In genomic region chr5:139294372-139295165, GRCh38 we compare ENCODE assay signal across 8 cellular contexts. TPM values are rescaled to one million over a fixed set of nuclear protein-coding genes. Genes with fewer than 3 reads are reported as not detected.
DNase-seq lines count a peak whose midpoint lies in the region; ATAC-seq and TF ChIP-seq lines count a peak whose summit lies in the region.

No MANE protein-coding gene starts in this region.

- peak overlapping the region; percentile 87 to 98 (median 96) for H3K4me3 ChIP-seq in adrenal gland
- peak overlapping the region; percentile 64 to 98 (median 88) for H3K4me3 ChIP-seq in heart left ventricle
- H3K4me3 ChIP-seq in vagina = peak overlapping the region; percentile 88 to 96

- peak; percentile 32 for ATAC-seq in GM21619 (IDR thresholded peaks at IDR 0.05; ENCODE audit: unreplicated experiment)
- peak in 3 of 4 donors; percentile 47 to 65 (median 57) for ATAC-seq in heart left ventricle

- intact Hi-C loops in adrenal gland (cut with DNase I) (no loop called here), heart left ventricle (cut with DNase I) (loop anchor here in 7 of 10 donors (5.0 to 10.0 kb wide), 4 partner anchors 43 to 100 kb away; partner anchors contain the start of genes PAIP2 (in 5 of the 7) and PROB1 (in 1 of the 7)), vagina (cut with DNase I) (no loop called here)

- peak overlapping the region; percentile 99 to 100 (median 100) for H3K27ac ChIP-seq in adrenal gland
- H3K27ac ChIP-seq in heart left ventricle = peak overlapping the region; percentile 93 to 100 (median 99)
- H3K27ac ChIP-seq in vagina = peak overlapping the region; percentile 99

- H3K36me3 ChIP-seq in adrenal gland (replicated peaks in 1 of 2) (no peaks in the 10 kb centered on the region), heart left ventricle (no peaks in the 10 kb centered on the region), vagina (no peaks in the 10 kb centered on the region)

- in situ Hi-C loops in KBM-7 (cut with MboI; ENCODE audit: low pct_unique_long_range_greater_than_20kb, low sequenced_read_pairs) = no loop called here

- DNase-seq in EL = peak; percentile 85
- peak; percentile 75 for DNase-seq in KBM-7
- peak; percentile 85 for DNase-seq in SK-N-DZ (ENCODE audit: low spot score)
- peak; percentile 73 to 87 (median 80) for DNase-seq in adrenal gland
- DNase-seq in heart left ventricle = peak; percentile 73 to 83 (median 83)
- DNase-seq in pons (ENCODE audit: low spot score) = peak; percentile 83
- no peak for DNase-seq in vagina (ENCODE audit: extremely low spot score in 2 of 2)

- H3K27me3 ChIP-seq in adrenal gland (no peaks in the 10 kb centered on the region), heart left ventricle (no peaks in the 10 kb centered on the region), vagina (no peaks in the 10 kb centered on the region)

- TF ChIP-seq POLR2A in adrenal gland (IDR thresholded peaks at IDR 0.05) = peak in 1 of 2 donors; percentile 18
- no peak for TF ChIP-seq POLR2A in heart left ventricle (IDR thresholded peaks at IDR 0.05)
- TF ChIP-seq POLR2A in vagina (IDR thresholded peaks at IDR 0.05) = no peak

- no peaks in the 10 kb centered on the region for H3K9me3 ChIP-seq in adrenal gland (replicated peaks in 1 of 3)
- H3K9me3 ChIP-seq in heart left ventricle = no peaks in the 10 kb centered on the region
- no peaks in the 10 kb centered on the region for H3K9me3 ChIP-seq in vagina

- 0 to 1% (median 0%) methylated on average over 48 of the region's 48 CpGs for WGBS in adrenal gland, 4 donors
- 0 to 1% (median 1%) methylated on average over 37 to 48 of the region's 48 CpGs for WGBS in heart left ventricle, 4 donors

- H3K4me1 ChIP-seq in adrenal gland (replicated peaks in 1 of 2) (peaks cover 21 to 42% of the 10 kb centered on the region in 2 donors), heart left ventricle (peaks cover 14 to 54% (median 45%) of the 10 kb centered on the region in 12 donors), vagina (peaks cover 49% of the 10 kb centered on the region)

- TF ChIP-seq CTCF in adrenal gland (IDR thresholded peaks at IDR 0.05) = peak in 1 of 6 experiments; percentile 1
- TF ChIP-seq CTCF in heart left ventricle (IDR thresholded peaks at IDR 0.05) = peak in 8 of 12 donors; percentile 22 to 55 (median 36)
- no peak for TF ChIP-seq CTCF in vagina (IDR thresholded peaks at IDR 0.05)

RNA-seq across cellular contexts. Expression of gene MATR3, which starts 1.0 kb away (rescaled TPM):
- 487 and 535 TPM in 2 replicates for polyA plus RNA-seq in SK-N-DZ (2014; cell fraction: cytosol; rRNA removed)
- 482 and 507 TPM in 2 replicates for polyA plus RNA-seq in SK-N-DZ (2014; cell fraction: nucleus; rRNA removed)
- total RNA-seq in adrenal gland (100 to 1,000 TPM; 145 to 258 (median 176) TPM), heart left ventricle (100 to 1,000 TPM; 133 to 208 (median 139) TPM), vagina (126 TPM)
- polyA plus RNA-seq in adrenal gland (100 to 1,000 TPM in 2 of 3 donors, 10 to 100 TPM in 1; 99.4 to 321 (median 123) TPM), heart left ventricle (100 to 1,000 TPM in 1 of 2 donors, 10 to 100 TPM in 1; 97.2 to 115 TPM)

RNA-seq across cellular contexts. Expression of gene PAIP2, which starts 47.1 kb away (rescaled TPM):
- 57.8 and 70.5 TPM in 2 replicates for polyA plus RNA-seq in SK-N-DZ (2014; cell fraction: cytosol; rRNA removed)
- polyA plus RNA-seq in SK-N-DZ (2014; cell fraction: nucleus; rRNA removed) = 47.7 and 60.8 TPM in 2 replicates
- 100 to 1,000 TPM; 127 to 198 (median 146) TPM for total RNA-seq in adrenal gland
- 100 to 1,000 TPM in 1 of 3 donors, 10 to 100 TPM in 2; 75.7 to 318 (median 82.0) TPM for polyA plus RNA-seq in adrenal gland
- total RNA-seq in heart left ventricle = 100 to 1,000 TPM; 111 to 154 (median 132) TPM
- 100 to 1,000 TPM in 1 of 2 donors, 10 to 100 TPM in 1; 93.2 to 138 TPM for polyA plus RNA-seq in heart left ventricle
- total RNA-seq in vagina = 66.0 TPM

Comparison
In these comparisons a context has a peak if more than half of its experiments do, and no peak if none do; other contexts are left out.
1. DNase-seq: peak in EL (single experiment), KBM-7 (single experiment), SK-N-DZ (single experiment), adrenal gland (7 of 7), heart left ventricle (5 of 5) and pons (single experiment); none in vagina (0 of 2).
2. CTCF ChIP-seq: peak in heart left ventricle (8 of 12); none in vagina (0 of 3).
3. intact Hi-C loops: an anchor here in heart left ventricle (5.0 to 10.0 kb wide); none called in adrenal gland and vagina.
4. Peak in every context shown above with its lines, with median percentiles within 50 percentile points of each other: H3K27ac ChIP-seq and H3K4me3 ChIP-seq.